Comparison of ENCODE assay signal across 33 cellular contexts in the genomic region with DNA sequence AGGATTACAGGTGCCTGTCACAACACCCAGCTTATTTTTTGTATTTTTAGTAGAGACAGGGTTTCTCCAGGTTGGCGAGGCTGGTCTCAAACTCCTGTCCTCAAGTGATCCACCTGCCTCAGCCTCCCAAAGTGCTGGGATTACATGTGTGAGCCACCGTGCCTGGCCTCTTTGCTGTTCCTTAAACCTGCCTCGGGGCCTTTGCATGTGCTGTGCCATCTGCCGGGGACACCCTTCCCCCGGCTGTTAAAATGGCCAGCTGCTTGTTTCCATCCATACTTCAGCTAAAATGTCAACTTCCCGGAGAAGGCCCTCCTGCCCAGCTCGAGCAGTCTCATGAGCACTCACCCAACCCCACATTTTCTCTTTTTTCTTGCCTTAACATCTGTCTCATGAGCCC.
"Had no signal": no experiment of that assay in that cellular context is flagged by ENCODE, and none has a peak within 500 bp of the region (broad histone marks: within the 10 kb centered on the region; RNA-seq: fewer than 3 reads in every experiment).

No MANE protein-coding gene starts in this region.

- H3K4me3 ChIP-seq: MG63 had no signal

- H3K36me3 ChIP-seq: MG63 had no signal

- H3K27me3 ChIP-seq: MG63 had no signal

- DNase-seq: Karpas-422, Kasumi-1, MG63, MM.1S, MV-4-11, NCI-H1048, NCI-H1092, NCI-H1092 treated with DMSO at 0.1 percent for 48 hours, NCI-H1105, NCI-H1105 treated with DMSO at 0.1 percent for 48 hours, NCI-H1417, NCI-H1417 treated with DMSO at 0.1 percent for 48 hours, NCI-H1436, NCI-H1436 treated with DMSO at 0.1 percent for 48 hours, NCI-H1694, NCI-H1694 treated with DMSO at 0.1 percent for 48 hours, NCI-H187, NCI-H187 treated with DMSO at 0.1 percent for 48 hours, NCI-H1930, NCI-H2029, NCI-H2029 treated with DMSO at 0.1 percent for 48 hours, NCI-H2081 treated with DMSO at 0.1 percent for 48 hours, NCI-H2107, NCI-H2171, NCI-H2171 treated with DMSO at 0.1 percent for 48 hours, NCI-H2227 treated with DMSO at 0.1 percent for 48 hours, NCI-H226, NCI-H345, NCI-H446, NCI-H446 treated with DMSO at 0.1 percent for 48 hours, NCI-H510A, NCI-H510A treated with DMSO at 0.1 percent for 48 hours, NCI-H524 had no signal

- H3K9me3 ChIP-seq: MG63 had no signal
